In genomic region chr4:1597021-1597931, GRCh38 we compare ENCODE assay signal across 19 cellular contexts.
DNase-seq lines count a peak whose midpoint lies in the region; ATAC-seq and TF ChIP-seq lines count a peak whose summit lies in the region.
"Had no signal": no experiment of that assay in that cellular context is flagged by ENCODE, and none has a peak within 500 bp of the region (broad histone marks: within the 10 kb centered on the region; RNA-seq: fewer than 3 reads in every experiment).

No MANE protein-coding gene starts in this region.

- BruUV-seq in Calu3 (replicated peaks; lab: Mats Ljungman, UMichigan): no TSS peak

- CTCF ChIA-PET in Calu3 (lab: Charles Lee): no interaction called here

- no peak overlapping the region for H3K27ac Mint-ChIP-seq in glutamatergic neuron (ENCODE audit: unreplicated experiment)
- no peak overlapping the region for H3K27ac Mint-ChIP-seq in Calu3 (ENCODE audit: unreplicated experiment)

- H3K9me3 Mint-ChIP-seq in glutamatergic neuron (ENCODE audit: unreplicated experiment): peaks cover 4% of the 10 kb centered on the region
- H3K9me3 Mint-ChIP-seq in Calu3 (ENCODE audit: low read depth, unreplicated experiment): no peaks in the 10 kb centered on the region

- peaks cover 18% of the 10 kb centered on the region for H3K4me1 Mint-ChIP-seq in glutamatergic neuron (ENCODE audit: low read depth, unreplicated experiment)
- H3K4me1 Mint-ChIP-seq in Calu3 (ENCODE audit: low read depth, unreplicated experiment): no peaks in the 10 kb centered on the region

- H3K36me3 ChIP-seq in H7 (replicated peaks; ENCODE audit: control insufficient read depth, insufficient read depth, low read length): no peaks in the 10 kb centered on the region
- H3K36me3 ChIP-seq: Peyer's patch had no signal

- H3K4me3 ChIP-seq in H7 (ENCODE audit: insufficient read depth, low read depth, low read length): no peak overlapping the region
- H3K4me3 ChIP-seq: Peyer's patch had no signal

- intact Hi-C loops in posterior vena cava (cut with DNase I): no loop called here
- intact Hi-C loops in Calu3 (cut with micrococcal nuclease; ENCODE audit: unreplicated experiment): no loop called here

- no peak overlapping the region for H3K4me3 Mint-ChIP-seq in glutamatergic neuron (ENCODE audit: unreplicated experiment)
- H3K4me3 Mint-ChIP-seq in Calu3 (ENCODE audit: low read depth, unreplicated experiment): no peak overlapping the region

- TF ChIP-seq CTCF in glutamatergic neuron (IDR thresholded peaks at IDR 0.05; ENCODE audit: partially characterized antibody, unreplicated experiment) (no peak), Calu3 (IDR thresholded peaks at IDR 0.05; ENCODE audit: unreplicated experiment) (no peak)

- H3K27me3 Mint-ChIP-seq in glutamatergic neuron (ENCODE audit: unreplicated experiment) (peaks cover 6% of the 10 kb centered on the region), Calu3 (ENCODE audit: unreplicated experiment) (peaks cover 13% of the 10 kb centered on the region)

- peak; percentile 62 for DNase-seq in H7
- DNase-seq in glutamatergic neuron: peak; percentile 10
- DNase-seq in iPS-NIHi11 (ENCODE audit: low spot score): peak; percentile 7
- DNase-seq in posterior vena cava (ENCODE audit: low spot score): peak; percentile 63
- DNase-seq in Calu3: no peak
- DNase-seq in AG08396 (ENCODE audit: low spot score): no peak
- DNase-seq: ACHN; AML-193; GF-D8; HCEC 1CT; KG1; NCI-H1105 treated with DMSO at 0.1 percent for 48 hours; NCI-H1694; NCI-H2081 treated with DMSO at 0.1 percent for 48 hours; NCI-H510A; NCI-H748 treated with DMSO at 0.1 percent for 48 hours; NK-92 treated with Interleukin-12 subunit alpha and Interleukin-12 subunit beta, amount 100 ng/mL, for 24 hours; Peyer's patch had no signal

- no peak for ATAC-seq in HG02798 (IDR thresholded peaks at IDR 0.05; ENCODE audit: poor library complexity, unreplicated experiment)

- no peaks in the 10 kb centered on the region for H3K36me3 Mint-ChIP-seq in glutamatergic neuron (ENCODE audit: unreplicated experiment)
- no peaks in the 10 kb centered on the region for H3K36me3 Mint-ChIP-seq in Calu3 (ENCODE audit: insufficient read depth, unreplicated experiment)

- no peaks in the 10 kb centered on the region for H3K27me3 ChIP-seq in H7 (ENCODE audit: control insufficient read depth, insufficient read depth, low read length)
- H3K27me3 ChIP-seq: Peyer's patch had no signal

Comparison
In these comparisons a context has a peak if more than half of its experiments do, and no peak if none do; other contexts are left out.
1. DNase-seq: peak in H7 (single experiment), glutamatergic neuron (single experiment), iPS-NIHi11 (single experiment) and posterior vena cava (single experiment); none in Calu3 (single experiment) and AG08396 (single experiment).